ENCODE assay signal across 22 cellular contexts in the genomic region with DNA sequence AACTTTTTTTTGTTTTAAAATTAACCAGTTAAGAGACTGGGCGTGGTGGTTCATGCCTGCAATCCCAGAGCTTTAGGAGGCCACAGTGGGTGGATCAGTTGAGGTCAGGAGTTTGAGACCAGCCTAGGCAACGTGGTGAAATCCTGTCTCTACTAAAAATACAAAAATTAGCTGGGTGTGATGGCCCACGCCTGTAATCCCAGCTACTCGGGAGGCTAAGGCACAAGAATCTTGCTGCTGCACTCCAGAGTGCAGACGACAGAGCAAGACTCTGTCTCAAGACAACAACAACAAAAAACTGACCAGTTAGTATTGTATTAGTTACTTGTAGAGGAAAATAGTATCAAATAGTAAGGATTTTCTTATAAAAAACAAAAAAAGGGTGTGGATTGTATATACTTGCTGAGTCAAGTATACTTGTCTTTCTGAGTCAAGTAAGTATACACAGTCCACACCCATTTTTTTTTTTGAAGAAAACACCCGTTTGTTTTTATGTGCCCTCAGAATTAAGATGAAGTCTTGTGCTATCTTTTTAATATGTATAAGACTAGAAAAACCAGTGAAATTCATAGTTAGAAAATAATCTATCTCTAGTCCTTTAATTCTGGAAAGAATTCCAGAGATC. TPM values are rescaled to one million over a fixed set of nuclear protein-coding genes. Genes with fewer than 3 reads are reported as not detected.
DNase-seq lines count a peak whose midpoint lies in the region; ATAC-seq, FAIRE-seq and TF ChIP-seq lines count a peak whose summit lies in the region.
"Had no signal": no experiment of that assay in that cellular context is flagged by ENCODE, and none has a peak within 500 bp of the region (broad histone marks: within the 10 kb centered on the region; RNA-seq: fewer than 3 reads in every experiment).

No MANE protein-coding gene starts in this region.

- H2AFZ ChIP-seq in IMR-90 (replicated peaks; ENCODE audit: low read length, poor library complexity) (no peak overlapping the region), mammary epithelial cell (ENCODE audit: low read depth, low read length) (no peak overlapping the region)
- H2AFZ ChIP-seq: neural progenitor cell had no signal

- H3K9me1 ChIP-seq in IMR-90 (ENCODE audit: insufficient read depth, low read length): peaks cover 3% of the 10 kb centered on the region; the same call in 1 of the 2 replicates

- H4K5ac ChIP-seq in IMR-90 (ENCODE audit: low read depth, low read length): no peak overlapping the region

- H3K27ac ChIP-seq in IMR-90 (ENCODE audit: insufficient read depth, low read length) (no peak overlapping the region), mammary epithelial cell (ENCODE audit: insufficient read depth, low read depth, low read length) (peak overlapping the region; percentile 15), right atrium auricular region (peak overlapping the region; percentile 20 to 29), tibial nerve (peak overlapping the region in 3 of 4 donors; percentile 15 to 78 (median 70)), dorsolateral prefrontal cortex (peak overlapping the region in 24 of 59 donors; percentile 2 to 74 (median 28))
- H3K27ac ChIP-seq: neural progenitor cell, right lobe of liver, WERI-Rb-1 had no signal

- peak; percentile 32; the same call in 1 of the 2 replicates for ATAC-seq in IMR-90 (ENCODE audit: low read depth)
- ATAC-seq: activated naive CD8-positive, alpha-beta T cell treated with anti-CD3 and anti-CD28 coated beads, Interleukin-2, amount 50 U/mL, for 24 hours; activated T-helper 17 cell treated with anti-CD3 and anti-CD28 coated beads, Interleukin-2, amount 50 U/mL, for 72 hours; HepG2; right lobe of liver had no signal

- intact Hi-C loops in IMR-90 (cut with micrococcal nuclease): no loop called here
- intact Hi-C loops in mammary epithelial cell (cut with micrococcal nuclease): no loop called here
- intact Hi-C loops in dorsolateral prefrontal cortex (cut with DNase I): no loop called here

- TF ChIP-seq CTCF in IMR-90 (conservative IDR thresholded peaks at IDR 0.05; ENCODE audit: low read depth, low read length) (no peak), mammary epithelial cell (conservative IDR thresholded peaks at IDR 0.05 in 1 of 2, IDR thresholded peaks at IDR 0.05 in 1 of 2; ENCODE audit: extremely low read depth in 1 of 2, insufficient read depth in 1 of 2, low read depth in 1 of 2, low read length in 2 of 2) (no peak), right atrium auricular region (IDR thresholded peaks at IDR 0.05) (no peak), tibial nerve (IDR thresholded peaks at IDR 0.05) (no peak), dorsolateral prefrontal cortex (IDR thresholded peaks at IDR 0.05 in 54 of 56, conservative IDR thresholded peaks at IDR 0.05 in 2 of 56; ENCODE audit: low read depth in 1 of 56, partially characterized antibody in 56 of 56) (no peak), D721Med (IDR thresholded peaks at IDR 0.05; ENCODE audit: insufficient read depth, missing control alignments) (no peak)

- H3K79me1 ChIP-seq in IMR-90 (ENCODE audit: low read depth in 1 of 2, low read length in 2 of 2): peaks cover 16 to 59% of the 10 kb centered on the region in 2 experiments; a peak in 3 of 4 replicates

- H4K91ac ChIP-seq in IMR-90 (ENCODE audit: insufficient read depth, low read depth, low read length): no peak overlapping the region

- H4K20me1 ChIP-seq in IMR-90 (ENCODE audit: insufficient read depth, low read length) (peaks cover 46% of the 10 kb centered on the region), mammary epithelial cell (ENCODE audit: insufficient read depth, low read length) (no peaks in the 10 kb centered on the region)

- no peak for FAIRE-seq in D721Med (lab: Jason Lieb, UNC)
- FAIRE-seq: endometrium, HepG2 had no signal

- H3K9me3 ChIP-seq in IMR-90 (ENCODE audit: control insufficient read depth, insufficient read depth, low read length) (no peaks in the 10 kb centered on the region), mammary epithelial cell (replicated peaks; ENCODE audit: insufficient read depth, low read length) (no peaks in the 10 kb centered on the region), right atrium auricular region (no peaks in the 10 kb centered on the region), tibial nerve (no peaks in the 10 kb centered on the region)
- H3K9me3 ChIP-seq: right lobe of liver had no signal

- TF ChIP-seq EP300 in tibial nerve (IDR thresholded peaks at IDR 0.05): no peak

- no peak overlapping the region for H3K14ac ChIP-seq in IMR-90 (replicated peaks; ENCODE audit: low read depth, low read length)

- no peak overlapping the region for H3K56ac ChIP-seq in IMR-90 (ENCODE audit: extremely low read depth, insufficient read depth, low read length)

- in situ Hi-C loops in IMR-90 (cut with MboI; ENCODE audit: low sequenced_read_pairs): no loop called here
- in situ Hi-C loops in mammary epithelial cell (cut with MboI; ENCODE audit: low sequenced_read_pairs in 2 of 2): no loop called here

- H3K4me1 ChIP-seq in IMR-90 (ENCODE audit: control insufficient read depth, insufficient read depth, low read length): peaks cover 2% of the 10 kb centered on the region; the same call in 1 of the 2 replicates
- peaks cover 8% of the 10 kb centered on the region for H3K4me1 ChIP-seq in mammary epithelial cell (ENCODE audit: insufficient read depth, low read length)
- peaks cover 0 to 36% of the 10 kb centered on the region in 2 donors for H3K4me1 ChIP-seq in right atrium auricular region
- H3K4me1 ChIP-seq in tibial nerve: peaks cover 0 to 55% (median 19%) of the 10 kb centered on the region in 4 donors
- H3K4me1 ChIP-seq: neural progenitor cell had no signal

- no peak overlapping the region for H2BK5ac ChIP-seq in IMR-90 (ENCODE audit: low read depth, low read length, poor library complexity, severe bottlenecking)

- H3K23ac ChIP-seq in IMR-90 (ENCODE audit: low read depth, low read length): peak overlapping the region; percentile 51; the same call in 1 of the 2 replicates

- H4K8ac ChIP-seq in IMR-90 (ENCODE audit: low read depth in 2 of 2, low read length in 2 of 2): no peak overlapping the region

- dilution Hi-C loops in IMR-90 (cut with HindIII; ENCODE audit: low sequenced_read_pairs, unreplicated experiment) (no loop called here), mammary epithelial cell (cut with HindIII; ENCODE audit: low sequenced_read_pairs) (no loop called here)

- no peaks in the 10 kb centered on the region for H3K27me3 ChIP-seq in IMR-90 (ENCODE audit: control insufficient read depth, insufficient read depth, low read length)
- no peaks in the 10 kb centered on the region for H3K27me3 ChIP-seq in mammary epithelial cell (ENCODE audit: insufficient read depth, low read length)
- no peaks in the 10 kb centered on the region for H3K27me3 ChIP-seq in right atrium auricular region
- H3K27me3 ChIP-seq in tibial nerve: no peaks in the 10 kb centered on the region
- no peaks in the 10 kb centered on the region for H3K27me3 ChIP-seq in dorsolateral prefrontal cortex
- H3K27me3 ChIP-seq: BLaER1 treated with 17β-estradiol and CSF1 and Interleukin-3, amounts not matched to agents 10 nM and 100 nM; neural progenitor cell; right lobe of liver had no signal

- H3K4me2 ChIP-seq in IMR-90 (ENCODE audit: low read depth, low read length) (no peak overlapping the region), mammary epithelial cell (ENCODE audit: insufficient read depth, low read depth, low read length) (no peak overlapping the region)
- H3K4me2 ChIP-seq: neural progenitor cell had no signal

- no peak overlapping the region for H2BK15ac ChIP-seq in IMR-90 (ENCODE audit: low read depth, low read length)

- WGBS in IMR-90 (ENCODE audit: extremely low coverage in 2 of 2, insufficient read length in 1 of 2), 2 experiments: no CpG with 5 or more reads among the region's 6 CpGs
- WGBS in mammary epithelial cell (ENCODE audit: low coverage, missing lambda C conversion rate): 69% methylated on average over 6 of the region's 6 CpGs
- 22 to 29% methylated on average over 6 of the region's 6 CpGs for WGBS in tibial nerve, 2 donors

- CTCF ChIA-PET in IMR-90 (lab: Yijun Ruan, JAX): interaction anchor here (0.6 to 0.9 kb wide), 2 partner anchors 8 to 18 kb away, joined by 3 read pairs; no protein-coding TSS in a partner anchor
- CTCF ChIA-PET in mammary epithelial cell (lab: Charles Lee; ENCODE audit: low non-redundant PET): no interaction called here

- H2AK5ac ChIP-seq in IMR-90 (ENCODE audit: low read depth, low read length): no peak overlapping the region

- H3K9ac ChIP-seq in IMR-90 (ENCODE audit: low read depth, low read length): no peak overlapping the region
- H3K9ac ChIP-seq in mammary epithelial cell (ENCODE audit: insufficient read depth, low read length): no peak overlapping the region
- H3K9ac ChIP-seq: neural progenitor cell had no signal

- peak overlapping the region; percentile 32; the same call in 1 of the 2 replicates for H3K4ac ChIP-seq in IMR-90 (ENCODE audit: low read depth, low read length)

- POLR2A ChIA-PET in IMR-90 (lab: Charles Lee; ENCODE audit: unreplicated experiment): no interaction called here

- no TSS peak for BruUV-seq in IMR-90 (replicated peaks; lab: Mats Ljungman, UMichigan)
- no TSS peak for BruUV-seq in mammary epithelial cell (replicated peaks; lab: Mats Ljungman, UMichigan)

- TF ChIP-seq RAD21 in IMR-90 (IDR thresholded peaks at IDR 0.05; ENCODE audit: low read length): no peak

- no peak overlapping the region for H3K4me3 ChIP-seq in IMR-90 (ENCODE audit: insufficient read depth, low read depth, low read length)
- H3K4me3 ChIP-seq in mammary epithelial cell (replicated peaks in 1 of 3; ENCODE audit: insufficient read depth in 1 of 3, low read depth in 2 of 3, low read length in 3 of 3): peak overlapping the region in 1 of 3 experiments; percentile 11
- H3K4me3 ChIP-seq in right atrium auricular region: no peak overlapping the region
- H3K4me3 ChIP-seq in tibial nerve: no peak overlapping the region
- no peak overlapping the region for H3K4me3 ChIP-seq in dorsolateral prefrontal cortex
- H3K4me3 ChIP-seq: BLaER1 treated with 17β-estradiol and CSF1 and Interleukin-3, amounts not matched to agents 10 nM and 100 nM; neural progenitor cell; right lobe of liver had no signal

- no peak overlapping the region for H2AK9ac ChIP-seq in IMR-90 (replicated peaks; ENCODE audit: low read depth, low read length, poor library complexity)

- no peak overlapping the region for H3K18ac ChIP-seq in IMR-90 (ENCODE audit: low read depth, low read length)

- DNase-seq in IMR-90 (no peak), mammary epithelial cell (no peak), right atrium auricular region (ENCODE audit: low spot score) (no peak), tibial nerve (ENCODE audit: low spot score in 2 of 2) (no peak), dorsolateral prefrontal cortex (no peak), D721Med (ENCODE audit: insufficient read length, low spot score) (no peak), NCI-H146 (lab: John Stamatoyannopoulos, UW) (no peak)
- DNase-seq: activated CD8-positive, alpha-beta memory T cell treated with anti-CD3 and anti-CD28 coated beads for 24 hours; activated naive CD8-positive, alpha-beta T cell treated with anti-CD3 and anti-CD28 coated beads, Interleukin-2, amount 50 U/mL, for 24 hours; glutamatergic neuron; MV-4-11; NCI-H2029 treated with DMSO at 0.1 percent for 48 hours; NCI-H524 treated with DMSO at 0.1 percent for 48 hours; right lobe of liver; stimulated activated CD4-positive, alpha-beta T cell treated with anti-CD3 and anti-CD28 coated beads, Interleukin-2, amount 100 ng/mL, for 48 hours; SW 1271; WERI-Rb-1 had no signal

- H3K36me3 ChIP-seq in IMR-90 (ENCODE audit: control insufficient read depth, insufficient read depth, low read length) (peaks cover 5% of the 10 kb centered on the region; the same call in 1 of the 2 replicates), mammary epithelial cell (ENCODE audit: insufficient read depth, low read length) (peaks cover 5% of the 10 kb centered on the region), right atrium auricular region (peaks cover 6% of the 10 kb centered on the region), tibial nerve (peaks cover 0 to 12% (median 0%) of the 10 kb centered on the region in 3 donors)
- H3K36me3 ChIP-seq: right lobe of liver had no signal

- no peak overlapping the region for H2BK20ac ChIP-seq in IMR-90 (ENCODE audit: low read depth, low read length)

- H2BK120ac ChIP-seq in IMR-90 (ENCODE audit: low read depth, low read length): no peak overlapping the region

- no peak for TF ChIP-seq POLR2A in IMR-90 (IDR thresholded peaks at IDR 0.05; ENCODE audit: low read depth, low read length)
- TF ChIP-seq POLR2A in tibial nerve (IDR thresholded peaks at IDR 0.05): no peak

- H3K79me2 ChIP-seq in mammary epithelial cell (ENCODE audit: insufficient read depth, low read length): peaks cover 94% of the 10 kb centered on the region

RNA-seq across cellular contexts. Expression of a gene that starts 25.3 kb away (rescaled TPM):
- total RNA-seq in IMR-90 (2012; rRNA removed) (28.3 and 30.6 TPM in 2 replicates), mammary epithelial cell (10 to 100 TPM; 68.4 to 71.8 TPM), right atrium auricular region (10 to 100 TPM; 39.4 to 46.4 TPM), tibial nerve (10 to 100 TPM; 36.7 to 46.1 (median 38.3) TPM), dorsolateral prefrontal cortex (10 to 100 TPM; 48.3 to 81.3 (median 63.1) TPM)
- polyA plus RNA-seq in IMR-90 (2012; rRNA removed) (35.4 and 37.0 TPM in 2 replicates), mammary epithelial cell (56.3 TPM)
- polyA plus RNA-seq in IMR-90 (2012; cell fraction: cytosol; rRNA removed): 16.1 and 17.7 TPM in 2 replicates
- polyA plus RNA-seq in IMR-90 (2012; cell fraction: nucleus; rRNA removed; ENCODE audit: low replicate concordance): 12.0 and 26.9 TPM in 2 replicates
- polyA minus RNA-seq in mammary epithelial cell: 41.6 TPM
